18 cellular contexts compared by ENCODE assay signal in the genomic region with DNA sequence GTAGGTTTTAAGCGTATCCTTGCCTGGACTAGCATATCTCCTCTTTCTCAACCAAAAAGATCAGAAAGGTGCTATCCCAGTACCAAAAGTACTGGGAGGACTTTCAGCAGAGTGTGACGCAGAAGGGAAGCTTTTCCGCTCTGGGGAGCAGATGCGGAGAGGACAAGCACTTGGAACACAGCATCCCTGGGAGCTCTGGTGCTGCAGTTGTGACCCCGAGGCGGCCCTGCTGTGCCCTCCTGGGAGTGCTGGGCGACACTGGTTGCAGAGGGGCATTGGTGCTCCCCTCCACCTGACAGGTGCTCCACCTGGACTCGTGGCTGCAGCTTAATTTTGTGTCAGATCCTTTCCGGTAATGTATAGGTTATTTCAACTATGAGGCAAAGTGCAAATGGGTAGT.
"Had no signal": no experiment of that assay in that cellular context is flagged by ENCODE, and none has a peak within 500 bp of the region (broad histone marks: within the 10 kb centered on the region; RNA-seq: fewer than 3 reads in every experiment).

No MANE protein-coding gene starts in this region.

- H3K9me3 ChIP-seq: pancreas, testis had no signal

- H3K27me3 Mint-ChIP-seq: activated CD4-positive, alpha-beta T cell treated with anti-CD3 and anti-CD28 coated beads, Interleukin-2, amount 10 ng/mL, durations not matched to agents 24 days and 14 days; effector memory CD8-positive, alpha-beta T cell; naive thymus-derived CD4-positive, alpha-beta T cell had no signal

- H3K27me3 ChIP-seq: pancreas, testis had no signal

- ATAC-seq: activated T-cell treated with anti-CD3 and anti-CD28 coated beads, Interleukin-2, amount 50 U/mL, for 72 hours; effector memory CD8-positive, alpha-beta T cell; left colon; naive thymus-derived CD4-positive, alpha-beta T cell; pancreas had no signal

- H3K27ac Mint-ChIP-seq: activated CD4-positive, alpha-beta T cell treated with anti-CD3 and anti-CD28 coated beads, Interleukin-2, amount 10 ng/mL, durations not matched to agents 24 days and 14 days; activated T-cell treated with anti-CD3 and anti-CD28 coated beads, Interleukin-2, amount 50 U/mL, for 72 hours; immature natural killer cell had no signal

- H3K9me3 Mint-ChIP-seq: effector memory CD8-positive, alpha-beta T cell; immature natural killer cell had no signal

- FAIRE-seq: astrocyte, bronchial epithelial cell, pancreas, TTC549 had no signal

- H3K4me3 ChIP-seq: pancreas, testis had no signal

- H3K4me3 Mint-ChIP-seq: activated CD4-positive, alpha-beta T cell treated with anti-CD3 and anti-CD28 coated beads, Interleukin-2, amount 10 ng/mL, durations not matched to agents 24 days and 14 days; activated T-cell treated with anti-CD3 and anti-CD28 coated beads, Interleukin-2, amount 50 U/mL, for 72 hours; immature natural killer cell had no signal

- DNase-seq: activated CD4-positive, alpha-beta T cell treated with anti-CD3 and anti-CD28 coated beads, Interleukin-2, amount 10 ng/mL, durations not matched to agents 24 days and 14 days; activated CD4-positive, CD25-positive, alpha-beta regulatory T cell; activated CD8-positive, alpha-beta memory T cell treated with anti-CD3 and anti-CD28 coated beads, Interleukin-2, amount 50 U/mL, for 48 hours; activated gamma-delta T cell treated with Interleukin-2 at 50 U/mL for 16 hours; activated T-cell treated with anti-CD3 and anti-CD28 coated beads, Interleukin-2, amount 50 U/mL, for 72 hours; dermis blood vessel endothelial cell; effector memory CD8-positive, alpha-beta T cell; foreskin melanocyte; immature natural killer cell; left colon; naive thymus-derived CD4-positive, alpha-beta T cell; pancreas; stimulated activated CD4-positive, alpha-beta T cell treated with anti-CD3 and anti-CD28 coated beads, Interleukin-4, amount 100 ng/mL, for 24 hours; stimulated activated naive CD4-positive, alpha-beta T cell treated with Interleukin-2 at 50 U/mL for 16 hours; testis had no signal
